Comparison of ENCODE assay signal across 9 cellular contexts in the genomic region with DNA sequence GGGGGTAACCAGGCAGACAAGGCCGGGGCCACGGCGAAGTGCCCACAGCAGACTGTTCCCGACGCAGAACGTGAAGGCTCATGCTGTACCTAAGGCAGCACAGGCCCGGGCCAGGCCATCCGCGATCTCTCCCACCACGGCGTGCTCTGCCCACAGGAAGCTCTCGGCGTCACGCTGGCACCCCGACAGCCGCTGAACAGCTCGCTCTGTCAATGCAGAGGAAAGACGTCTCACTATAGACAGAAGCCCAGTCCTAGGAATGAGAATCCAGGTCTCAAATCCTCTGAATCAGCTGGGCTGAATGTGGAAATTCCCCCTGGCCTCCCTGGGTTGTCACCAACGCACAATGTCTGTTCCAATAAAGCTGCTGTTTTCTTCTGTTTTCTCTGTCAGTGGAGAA. TPM values are rescaled to one million over a fixed set of nuclear protein-coding genes. Genes with fewer than 3 reads are reported as not detected.
DNase-seq lines count a peak whose midpoint lies in the region; ATAC-seq and TF ChIP-seq lines count a peak whose summit lies in the region.
"Had no signal": no experiment of that assay in that cellular context is flagged by ENCODE, and none has a peak within 500 bp of the region (broad histone marks: within the 10 kb centered on the region; RNA-seq: fewer than 3 reads in every experiment).

No MANE protein-coding gene starts in this region.

- peak overlapping the region; percentile 74 to 98 (median 92) for H3K27ac ChIP-seq in BLaER1 treated with 17β-estradiol and CSF1 and Interleukin-3, amounts not matched to agents 10 nM and 100 nM
- H3K27ac ChIP-seq in adipose tissue (ENCODE audit: low read depth, low read length) (peak overlapping the region; percentile 99), psoas muscle (peak overlapping the region; percentile 99), Karpas-422 (ENCODE audit: low read length) (no peak overlapping the region)

- no peaks in the 10 kb centered on the region for H3K9me2 ChIP-seq in Karpas-422 (replicated peaks; ENCODE audit: insufficient read depth, low read length)

- H3K4me3 ChIP-seq in BLaER1 treated with 17β-estradiol and CSF1 and Interleukin-3, amounts not matched to agents 10 nM and 100 nM = peak overlapping the region in 9 of 10 experiments; percentile 13 to 61 (median 40); a peak in 17 of 20 replicates
- H3K4me3 ChIP-seq in psoas muscle (peak overlapping the region; percentile 58), Karpas-422 (ENCODE audit: low read length) (no peak overlapping the region)

- no peak for TF ChIP-seq CTCF in psoas muscle (IDR thresholded peaks at IDR 0.05)

- peak overlapping the region; percentile 87 to 97 (median 89) for H3K4me2 ChIP-seq in BLaER1 treated with 17β-estradiol and CSF1 and Interleukin-3, amounts not matched to agents 10 nM and 100 nM
- H3K4me2 ChIP-seq in Karpas-422 (ENCODE audit: low read depth, low read length, poor library complexity, severe bottlenecking) = no peak overlapping the region

- no peaks in the 10 kb centered on the region for H3K79me2 ChIP-seq in Karpas-422 (ENCODE audit: low read length)

- H3K4me1 ChIP-seq in BLaER1 treated with 17β-estradiol and CSF1 and Interleukin-3, amounts not matched to agents 10 nM and 100 nM = peaks cover 53 to 74% (median 58%) of the 10 kb centered on the region in 10 experiments
- peaks cover 76% of the 10 kb centered on the region for H3K4me1 ChIP-seq in psoas muscle
- no peaks in the 10 kb centered on the region for H3K4me1 ChIP-seq in Karpas-422 (ENCODE audit: low read length)

- DNase-seq in left ventricle myocardium superior (peak; percentile 65), psoas muscle (peak; percentile 79 to 86), NCI-H446 treated with DMSO at 0.1 percent for 48 hours (lab: John Stamatoyannopoulos, UW) (no peak), Karpas-422 (no peak), anterior cingulate cortex (lab: John Stamatoyannopoulos, UW) (no peak), HK-2 (ENCODE audit: unreplicated experiment) (no peak)
- DNase-seq: NCI-H1436 had no signal

- peak; percentile 2 for ATAC-seq in left ventricle myocardium superior
- ATAC-seq in psoas muscle = peak; percentile 42 to 58 (median 56)

- H4K20me1 ChIP-seq in BLaER1 treated with 17β-estradiol and CSF1 and Interleukin-3, amounts not matched to agents 10 nM and 100 nM = 0 out of 22 replicates have a peak, but pooled peaks cover 0 to 3% (median 0%) of the 10 kb centered on the region in 11 experiments
- no peaks in the 10 kb centered on the region for H4K20me1 ChIP-seq in Karpas-422 (ENCODE audit: insufficient read depth, low read depth, low read length)

- H3K27me3 ChIP-seq in BLaER1 treated with 17β-estradiol and CSF1 and Interleukin-3, amounts not matched to agents 10 nM and 100 nM = no peaks in the 10 kb centered on the region
- no peaks in the 10 kb centered on the region for H3K27me3 ChIP-seq in psoas muscle (ENCODE audit: insufficient read depth in 3 of 3, low read length in 2 of 3)
- H3K27me3 ChIP-seq in Karpas-422 (ENCODE audit: low read length) = no peaks in the 10 kb centered on the region

- H3K9me3 ChIP-seq in BLaER1 treated with 17β-estradiol and CSF1 and Interleukin-3, amounts not matched to agents 10 nM and 100 nM (replicated peaks in 1 of 11) = no peaks in the 10 kb centered on the region
- H3K9me3 ChIP-seq in psoas muscle (no peaks in the 10 kb centered on the region), Karpas-422 (ENCODE audit: low read length) (no peaks in the 10 kb centered on the region)

- H2AFZ ChIP-seq in Karpas-422 (ENCODE audit: low read length) = no peak overlapping the region

- H3K36me3 ChIP-seq in BLaER1 treated with 17β-estradiol and CSF1 and Interleukin-3, amounts not matched to agents 10 nM and 100 nM = peaks cover 32 to 74% (median 48%) of the 10 kb centered on the region in 11 experiments
- H3K36me3 ChIP-seq in psoas muscle (ENCODE audit: insufficient read depth in 1 of 2, low read depth in 1 of 2) (peaks cover 0 to 19% of the 10 kb centered on the region in 2 donors), Karpas-422 (ENCODE audit: insufficient read depth, low read length) (peaks cover 24% of the 10 kb centered on the region; the same call in 1 of the 2 replicates)

- H3K9ac ChIP-seq in BLaER1 treated with 17β-estradiol and CSF1 and Interleukin-3, amounts not matched to agents 10 nM and 100 nM = peak overlapping the region; percentile 75 to 93 (median 83)
- no peak overlapping the region for H3K9ac ChIP-seq in Karpas-422 (ENCODE audit: low read length)

- WGBS in adipose tissue, 3 donors = 53 to 88% (median 58%) methylated on average over 19 of the region's 19 CpGs
- WGBS in psoas muscle, 3 donors = 19 to 60% (median 43%) methylated on average over 19 of the region's 19 CpGs

- intact Hi-C loops in left ventricle myocardium superior (cut with micrococcal nuclease) (loop anchor here (5.0 kb wide), 1 partner anchor 66 kb away; no protein-coding TSS in a partner anchor), psoas muscle (cut with DNase I) (loop anchor here (1.0 to 10.0 kb wide), 3 partner anchors 68 to 114 kb away; no protein-coding TSS in a partner anchor)

RNA-seq across cellular contexts. Expression of a gene that starts 21.4 kb away (rescaled TPM):
- polyA plus RNA-seq in adipose tissue (1,000 to 10,000 TPM in 2 of 3 donors, 100 to 1,000 TPM in 1; 140 to 1,175 (median 1,133) TPM), psoas muscle (100 to 1,000 TPM; 236 to 500 (median 365) TPM)
- total RNA-seq in left ventricle myocardium superior (146 TPM), psoas muscle (100 to 1,000 TPM; 300 to 485 (median 454) TPM)
- 45.5 and 62.2 TPM in 2 replicates for total RNA-seq in Karpas-422 (2014; rRNA removed; shearing (Covaris generic); ENCODE audit: low replicate concordance)

RNA-seq across cellular contexts. Expression of a gene that starts 40.6 kb away (rescaled TPM):
- 10 to 100 TPM in 2 of 3 donors, 1 to 10 TPM in 1; 8.9 to 15.7 (median 11.9) TPM for polyA plus RNA-seq in adipose tissue
- 1.4 TPM for total RNA-seq in left ventricle myocardium superior
- total RNA-seq in psoas muscle = 1 to 10 TPM in 2 of 4 donors, under 1 TPM in 2; 0.74 to 4.0 (median 2.2) TPM
- polyA plus RNA-seq in psoas muscle = 1 to 10 TPM; 2.4 to 3.9 (median 3.7) TPM
- 0.19 and 0.32 TPM in 2 replicates for total RNA-seq in Karpas-422 (2014; rRNA removed; shearing (Covaris generic); ENCODE audit: low replicate concordance)

RNA-seq across cellular contexts. Expression of a gene that starts 46.4 kb away (rescaled TPM):
- polyA plus RNA-seq in adipose tissue = 10 to 100 TPM in 1 of 3 donors, 1 to 10 TPM in 2; 4.8 to 12.8 (median 8.3) TPM
- 6.9 TPM for total RNA-seq in left ventricle myocardium superior
- total RNA-seq in psoas muscle = 10 to 100 TPM in 2 of 4 donors, 1 to 10 TPM in 2; 8.8 to 18.0 (median 12.7) TPM
- polyA plus RNA-seq in psoas muscle = 10 to 100 TPM in 1 of 3 donors, 1 to 10 TPM in 2; 8.0 to 22.4 (median 8.4) TPM
- 13.9 and 23.2 TPM in 2 replicates for total RNA-seq in Karpas-422 (2014; rRNA removed; shearing (Covaris generic); ENCODE audit: low replicate concordance)

RNA-seq across cellular contexts. Expression of a gene that starts 46.5 kb away (rescaled TPM):
- polyA plus RNA-seq in adipose tissue (10 to 100 TPM; 17.1 to 25.8 (median 23.6) TPM), psoas muscle (10 to 100 TPM; 22.1 to 49.8 (median 22.7) TPM)
- total RNA-seq in left ventricle myocardium superior (46.0 TPM), psoas muscle (10 to 100 TPM; 52.6 to 82.1 (median 75.2) TPM)
- 40.4 and 63.9 TPM in 2 replicates for total RNA-seq in Karpas-422 (2014; rRNA removed; shearing (Covaris generic); ENCODE audit: low replicate concordance)

RNA-seq across cellular contexts. Expression of a gene that starts 58.8 kb away (rescaled TPM):
- polyA plus RNA-seq in adipose tissue = 10 to 100 TPM; 11.8 to 24.5 (median 24.0) TPM
- total RNA-seq in left ventricle myocardium superior = 7.6 TPM
- 10 to 100 TPM; 15.1 to 23.7 (median 20.8) TPM for total RNA-seq in psoas muscle
- 10 to 100 TPM; 18.1 to 27.9 (median 18.5) TPM for polyA plus RNA-seq in psoas muscle
- 11.7 and 28.9 TPM in 2 replicates for total RNA-seq in Karpas-422 (2014; rRNA removed; shearing (Covaris generic); ENCODE audit: low replicate concordance)

Comparison
In these comparisons a context has a peak if more than half of its experiments do, and no peak if none do; other contexts are left out.
1. DNase-seq: peak in left ventricle myocardium superior (single experiment) and psoas muscle (2 of 2); none in NCI-H446 treated with DMSO at 0.1 percent for 48 hours (single experiment), Karpas-422 (single experiment), anterior cingulate cortex (0 of 58) and HK-2 (single experiment).